In genomic region chr15:52506549-52506948, GRCh38 we compare ENCODE assay signal across 19 cellular contexts.
"Had no signal": no experiment of that assay in that cellular context is flagged by ENCODE, and none has a peak within 500 bp of the region (broad histone marks: within the 10 kb centered on the region; RNA-seq: fewer than 3 reads in every experiment).

No MANE protein-coding gene starts in this region.

- H3K4me1 ChIP-seq: SJSA1 had no signal

- H3K27ac ChIP-seq: PC-9, Peyer's patch, SJSA1, SK-N-MC had no signal

- H3K27me3 ChIP-seq: MG63, Peyer's patch, SJSA1 had no signal

- H3K9me3 ChIP-seq: MG63, Peyer's patch, SJSA1 had no signal

- H3K4me3 ChIP-seq: MG63, PC-9, Peyer's patch, SJSA1, SK-N-MC had no signal

- H3K36me3 ChIP-seq: MG63, Peyer's patch, SJSA1 had no signal

- H2AFZ ChIP-seq: PC-9 had no signal

- H3K4me2 ChIP-seq: PC-9 had no signal

- DNase-seq: Karpas-422, KBM-7, MG63, NCI-H1092 treated with DMSO at 0.1 percent for 48 hours, NCI-H1436, NCI-H187, NCI-H2029, NCI-H2081 treated with DMSO at 0.1 percent for 48 hours, NCI-H2227 treated with DMSO at 0.1 percent for 48 hours, NCI-H524, NCI-H526 treated with DMSO at 0.1 percent for 48 hours, NCI-H748 treated with DMSO at 0.1 percent for 48 hours, OCI-M1, PC-9, Peyer's patch, Right ventricle myocardium superior, SIG-M5 had no signal
